22 cellular contexts compared by ENCODE assay signal in genomic region chr1:55980574-55980973, GRCh38.
DNase-seq lines count a peak whose midpoint lies in the region; ATAC-seq, FAIRE-seq and TF ChIP-seq lines count a peak whose summit lies in the region.
"Had no signal": no experiment of that assay in that cellular context is flagged by ENCODE, and none has a peak within 500 bp of the region (broad histone marks: within the 10 kb centered on the region; RNA-seq: fewer than 3 reads in every experiment).

No MANE protein-coding gene starts in this region.

- FAIRE-seq in HepG2 (lab: Jason Lieb, UNC), result no peak
- FAIRE-seq: D721Med had no signal

- H3K9ac ChIP-seq in HepG2 (ENCODE audit: insufficient read depth, low read depth, low read length), result no peak overlapping the region
- H3K9ac ChIP-seq: GM23248 had no signal

- H3K4me1 ChIP-seq in HepG2 (ENCODE audit: insufficient read depth, low read length), result no peaks in the 10 kb centered on the region
- no peaks in the 10 kb centered on the region for H3K4me1 ChIP-seq in gastrocnemius medialis

- TF ChIP-seq EP300 in HepG2 (IDR thresholded peaks at IDR 0.05; ENCODE audit: low read depth in 2 of 2, low read length in 2 of 2) (no peak), HepG2 (CRISPR knock-in tag; IDR thresholded peaks at IDR 0.05; ENCODE audit: borderline replicate concordance) (no peak)

- no peaks in the 10 kb centered on the region for H4K20me1 ChIP-seq in HepG2 (ENCODE audit: insufficient read depth, low read length)

- H3K27me3 ChIP-seq in HepG2 (ENCODE audit: control insufficient read depth in 1 of 2, insufficient read depth in 2 of 2, low read length in 2 of 2) (no peaks in the 10 kb centered on the region; a peak in 1 of 5 replicates), gastrocnemius medialis (no peaks in the 10 kb centered on the region)
- H3K27me3 ChIP-seq: SJSA1 had no signal

- POLR2A ChIA-PET in HepG2 (lab: Yijun Ruan, JAX), result no interaction called here

- intact Hi-C loops in HepG2 (cut with micrococcal nuclease; ENCODE audit: unreplicated experiment) (no loop called here), gastrocnemius medialis (cut with DNase I; ENCODE audit: low total_unique reads) (no loop called here)

- no peaks in the 10 kb centered on the region for H3K79me2 ChIP-seq in HepG2 (ENCODE audit: insufficient read depth, low read length)

- 4% methylated on average over 4 of the region's 4 CpGs for WGBS in HepG2 (ENCODE audit: low lambda C conversion rate)

- H3K9me3 ChIP-seq in HepG2 (ENCODE audit: low read length), result no peaks in the 10 kb centered on the region
- no peaks in the 10 kb centered on the region for H3K9me3 ChIP-seq in gastrocnemius medialis
- H3K9me3 ChIP-seq: SJSA1 had no signal

- no peak overlapping the region for H2AFZ ChIP-seq in HepG2 (ENCODE audit: low read length)

- no peak overlapping the region for H3K27ac ChIP-seq in HepG2 (ENCODE audit: extremely low read length, insufficient read depth, low read length)
- H3K27ac ChIP-seq in gastrocnemius medialis, result no peak overlapping the region
- H3K27ac ChIP-seq: GM23248, SJSA1 had no signal

- no peak overlapping the region for H3K4me3 ChIP-seq in HepG2 (replicated peaks in 1 of 3; ENCODE audit: insufficient read depth in 1 of 3, low read depth in 2 of 3, low read length in 3 of 3)
- no peak overlapping the region for H3K4me3 ChIP-seq in gastrocnemius medialis
- H3K4me3 ChIP-seq: GM23248, SJSA1 had no signal

- in situ Hi-C loops in HepG2 (cut with HindIII; ENCODE audit: extremely low pct_ligation_motif_present, low pct_unique_long_range_greater_than_20kb) (no loop called here), gastrocnemius medialis (cut with MboI; ENCODE audit: low sequenced_read_pairs in 4 of 4) (no loop called here)

- no TSS peak for BruUV-seq in HepG2 (replicated peaks; lab: Mats Ljungman, UMichigan)

- no peak for TF ChIP-seq RAD21 in HepG2 (CRISPR knock-in tag; IDR thresholded peaks at IDR 0.05)

- H3K36me3 ChIP-seq in HepG2 (replicated peaks in 1 of 2; ENCODE audit: control insufficient read depth in 1 of 2, insufficient read depth in 2 of 2, low read length in 2 of 2) (no peaks in the 10 kb centered on the region), gastrocnemius medialis (no peaks in the 10 kb centered on the region)
- H3K36me3 ChIP-seq: SJSA1 had no signal

- ATAC-seq in HepG2 (no peak), gastrocnemius medialis (no peak), HG03280 (IDR thresholded peaks at IDR 0.05; ENCODE audit: unreplicated experiment) (no peak)

- CTCF ChIA-PET in HepG2 (lab: Yijun Ruan, JAX; ENCODE audit: low intra/inter-chr PET ratio, low total read pairs), result no interaction called here

- TF ChIP-seq POLR2A in HepG2 (IDR thresholded peaks at IDR 0.05; ENCODE audit: insufficient read depth in 1 of 2, low read depth in 2 of 2, low read length in 2 of 2), result no peak
- no peak for TF ChIP-seq POLR2A in gastrocnemius medialis (IDR thresholded peaks at IDR 0.05)

- no peak overlapping the region for H3K4me2 ChIP-seq in HepG2 (ENCODE audit: low read depth, low read length)

- peak; percentile 31 for DNase-seq in HCEC 1CT
- peak; percentile 60 to 64 for DNase-seq in NCI-H526 (lab: John Stamatoyannopoulos, UW)
- peak; percentile 81 for DNase-seq in fibroblast of gingiva (ENCODE audit: low read depth)
- DNase-seq in HepG2 (ENCODE audit: low spot score), result no peak
- no peak for DNase-seq in gastrocnemius medialis
- no peak for DNase-seq in AG20443 (ENCODE audit: low spot score)
- no peak for DNase-seq in HPDE6-E6E7 (ENCODE audit: extremely low spot score)
- DNase-seq: 8988T, ACHN, H9, KG1, NCI-H1092, NCI-H1417 treated with DMSO at 0.1 percent for 48 hours, NCI-H187, NCI-H2171 treated with DMSO at 0.1 percent for 48 hours, NCI-H524 treated with DMSO at 0.1 percent for 48 hours, Right ventricle myocardium superior, RPMI8226 had no signal

- no peak for TF ChIP-seq CTCF in HepG2 (CRISPR knock-in tag; IDR thresholded peaks at IDR 0.05)
- TF ChIP-seq CTCF in gastrocnemius medialis (IDR thresholded peaks at IDR 0.05 in 4 of 5, conservative IDR thresholded peaks at IDR 0.05 in 1 of 5), result no peak

TF ChIP-seq in HepG2, 621 proteins besides CTCF, POLR2A, EP300 and RAD21:
- peak; percentile 80 for TF ChIP-seq CEBPB (IDR thresholded peaks at IDR 0.05; ENCODE audit: borderline replicate concordance, low read depth, low read length)
- no peak for TF ChIP-seq HINFP (CRISPR knock-in tag; IDR thresholded peaks at IDR 0.05; ENCODE audit: low read depth)

Comparison
In these comparisons a context has a peak if more than half of its experiments do, and no peak if none do; other contexts are left out.
1. DNase-seq: peak in HCEC 1CT (single experiment), NCI-H526 (2 of 2) and fibroblast of gingiva (single experiment); none in HepG2 (single experiment), gastrocnemius medialis (0 of 2), AG20443 (single experiment) and HPDE6-E6E7 (single experiment).